ENCODE assay signal across 9 cellular contexts in the genomic region with DNA sequence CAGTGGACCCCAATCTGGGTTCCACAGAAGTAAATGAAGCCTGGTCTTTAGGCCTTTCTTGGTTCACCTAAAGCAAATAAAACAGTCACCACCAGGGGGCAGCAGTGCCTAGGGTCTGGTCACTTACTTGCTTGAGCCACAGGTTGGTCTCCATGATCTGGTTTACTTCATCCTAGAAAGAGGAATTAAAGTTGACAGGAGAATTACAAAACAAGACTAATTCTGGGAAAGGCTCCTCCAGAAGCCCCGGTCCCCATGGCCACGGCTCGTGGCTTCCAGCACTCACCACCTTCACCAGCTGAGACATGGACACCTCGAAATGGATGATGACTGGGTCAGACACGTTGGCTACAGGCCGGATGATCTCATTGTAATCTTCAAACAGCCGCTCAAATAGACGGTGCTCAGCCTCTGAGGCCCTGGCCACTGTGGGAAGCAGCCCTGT. TPM values are rescaled to one million over a fixed set of nuclear protein-coding genes. Genes with fewer than 3 reads are reported as not detected.
DNase-seq lines count a peak whose midpoint lies in the region; ATAC-seq and TF ChIP-seq lines count a peak whose summit lies in the region.
"Had no signal": no experiment of that assay in that cellular context is flagged by ENCODE, and none has a peak within 500 bp of the region (broad histone marks: within the 10 kb centered on the region; RNA-seq: fewer than 3 reads in every experiment).

No MANE protein-coding gene starts in this region.

- H3K4me1 ChIP-seq in heart right ventricle, result peaks cover 3 to 25% (median 18%) of the 10 kb centered on the region in 9 donors
- H3K4me1 ChIP-seq in prostate gland (replicated peaks), result no peaks in the 10 kb centered on the region

- H3K9me3 Mint-ChIP-seq in activated naive CD8-positive, alpha-beta T cell treated with anti-CD3 and anti-CD28 coated beads, Interleukin-2, amount 50 U/mL, for 24 hours, result no peaks in the 10 kb centered on the region

- no peak overlapping the region for H3K27ac Mint-ChIP-seq in activated naive CD8-positive, alpha-beta T cell treated with anti-CD3 and anti-CD28 coated beads, Interleukin-2, amount 50 U/mL, for 24 hours

- no peak for TF ChIP-seq POLR2A in prostate gland (IDR thresholded peaks at IDR 0.05)

- WGBS in heart right ventricle, 2 donors, result 5 to 11% methylated on average over 8 of the region's 8 CpGs
- 31% methylated on average over 8 of the region's 8 CpGs for WGBS in prostate gland

- no peak overlapping the region for H3K4me3 Mint-ChIP-seq in activated naive CD8-positive, alpha-beta T cell treated with anti-CD3 and anti-CD28 coated beads, Interleukin-2, amount 50 U/mL, for 24 hours

- peak; percentile 86 for DNase-seq in GM10248 (ENCODE audit: extremely low spot score)
- peak; percentile 31 for DNase-seq in NCI-H1436 treated with DMSO at 0.1 percent for 48 hours (lab: John Stamatoyannopoulos, UW)
- peak; percentile 77 for DNase-seq in SW480 (ENCODE audit: low spot score)
- DNase-seq in activated naive CD8-positive, alpha-beta T cell treated with anti-CD3 and anti-CD28 coated beads, Interleukin-2, amount 50 U/mL, for 24 hours, result peak; percentile 90
- peak; percentile 70 to 91 for DNase-seq in heart right ventricle
- DNase-seq in prostate gland (ENCODE audit: low spot score), result peak; percentile 85
- DNase-seq in ureter (ENCODE audit: low spot score), result peak; percentile 92

- peaks cover 8% of the 10 kb centered on the region for H3K4me1 Mint-ChIP-seq in activated naive CD8-positive, alpha-beta T cell treated with anti-CD3 and anti-CD28 coated beads, Interleukin-2, amount 50 U/mL, for 24 hours

- no peak for ATAC-seq in activated naive CD8-positive, alpha-beta T cell treated with anti-CD3 and anti-CD28 coated beads, Interleukin-2, amount 50 U/mL, for 24 hours
- ATAC-seq in heart right ventricle (peak; percentile 59 to 87 (median 81)), HG03159 (IDR thresholded peaks at IDR 0.05; ENCODE audit: unreplicated experiment) (no peak)

- peak; percentile 76 for TF ChIP-seq CTCF in GM10248 (IDR thresholded peaks at IDR 0.05; ENCODE audit: control extremely low read depth, extremely low read depth, low read depth, missing control alignments)
- TF ChIP-seq CTCF in heart right ventricle (IDR thresholded peaks at IDR 0.05), result peak; percentile 82 to 91 (median 87)
- peak; percentile 79 to 87 (median 82) for TF ChIP-seq CTCF in prostate gland (IDR thresholded peaks at IDR 0.05)

- H3K36me3 Mint-ChIP-seq in activated naive CD8-positive, alpha-beta T cell treated with anti-CD3 and anti-CD28 coated beads, Interleukin-2, amount 50 U/mL, for 24 hours (ENCODE audit: low read depth), result no peaks in the 10 kb centered on the region

- H3K36me3 ChIP-seq in heart right ventricle (no peaks in the 10 kb centered on the region), prostate gland (no peaks in the 10 kb centered on the region)

- peaks cover 14 to 51% (median 46%) of the 10 kb centered on the region in 7 donors for H3K27me3 ChIP-seq in heart right ventricle
- peaks cover 2% of the 10 kb centered on the region for H3K27me3 ChIP-seq in prostate gland (replicated peaks; ENCODE audit: insufficient read depth)

- CTCF ChIA-PET in GM10248 (lab: Yijun Ruan, JAX), result interaction anchor here (0.9 to 3.1 kb wide), 10 partner anchors 14 to 133 kb away, joined by 3 to 22 read pairs (median 3); no protein-coding TSS in a partner anchor

- H3K27ac ChIP-seq in heart right ventricle (no peak overlapping the region), prostate gland (no peak overlapping the region)

- POLR2A ChIA-PET in GM10248 (lab: Yijun Ruan, JAX), result no interaction called here

- H3K27me3 Mint-ChIP-seq in activated naive CD8-positive, alpha-beta T cell treated with anti-CD3 and anti-CD28 coated beads, Interleukin-2, amount 50 U/mL, for 24 hours, result peaks cover 44% of the 10 kb centered on the region

- H3K4me3 ChIP-seq in heart right ventricle (no peak overlapping the region), prostate gland (no peak overlapping the region)

- intact Hi-C loops in heart right ventricle (cut with DNase I) (loop anchor here (1.0 to 5.0 kb wide), 7 partner anchors 89 to 134 kb away; no protein-coding TSS in a partner anchor), prostate gland (cut with DNase I) (loop anchor here (1.0 kb wide), 1 partner anchor 133 kb away; no protein-coding TSS in a partner anchor)

- H3K9me3 ChIP-seq in heart right ventricle (no peaks in the 10 kb centered on the region), prostate gland (no peaks in the 10 kb centered on the region)

RNA-seq across cellular contexts. Expression of a gene that starts 2.3 kb away (rescaled TPM):
- total RNA-seq in heart right ventricle (1 to 10 TPM in 3 of 10 donors, under 1 TPM in 4, not detected in 3; 0.08 to 9.2 (median 0.64) TPM), prostate gland (under 1 TPM; 0.23 to 0.97 TPM), ureter (not detected)
- polyA plus RNA-seq in heart right ventricle, result under 1 TPM in 1 of 2 donors, not detected in 1; 0.04 TPM
- total RNA-seq: mononuclear cell had no signal

RNA-seq across cellular contexts. Expression of a gene that starts 22.5 kb away (rescaled TPM):
- total RNA-seq in heart right ventricle, result under 1 TPM in 2 of 10 donors, not detected in 8; 0.11 to 0.13 TPM
- under 1 TPM in 1 of 2 donors, not detected in 1; 0.01 TPM for polyA plus RNA-seq in heart right ventricle
- total RNA-seq in prostate gland, result 1 to 10 TPM in 1 of 2 donors, not detected in 1; 3.0 TPM
- total RNA-seq in ureter, result 0.57 TPM
- total RNA-seq: mononuclear cell had no signal

RNA-seq across cellular contexts. Expression of a gene that starts 53.2 kb away (rescaled TPM):
- total RNA-seq in heart right ventricle, result 1 to 10 TPM in 9 of 10 donors, under 1 TPM in 1; 0.49 to 3.9 (median 2.4) TPM
- polyA plus RNA-seq in heart right ventricle, result 1 to 10 TPM in 1 of 2 donors, under 1 TPM in 1; 0.51 to 1.0 TPM
- total RNA-seq in prostate gland, result 1 to 10 TPM; 1.9 to 2.0 TPM
- 4.0 TPM for total RNA-seq in ureter

Comparison
In these comparisons a context has a peak if more than half of its experiments do, and no peak if none do; other contexts are left out.
1. DNase-seq: peak in every context shown above with its lines; median percentile 92 in ureter; 90 in activated naive CD8-positive, alpha-beta T cell treated with anti-CD3 and anti-CD28 coated beads, Interleukin-2, amount 50 U/mL, for 24 hours; 86 in GM10248; 85 in prostate gland; 80 in heart right ventricle; 77 in SW480; 31 in NCI-H1436 treated with DMSO at 0.1 percent for 48 hours.
2. ATAC-seq: peak in heart right ventricle (8 of 8); none in activated naive CD8-positive, alpha-beta T cell treated with anti-CD3 and anti-CD28 coated beads, Interleukin-2, amount 50 U/mL, for 24 hours (single experiment) and HG03159 (single experiment).
3. Peak in every context shown above with its lines, with median percentiles within 50 percentile points of each other: CTCF ChIP-seq.